12 cellular contexts compared by ENCODE assay signal in genomic region chr6:44493593-44493992, GRCh38.
"Had no signal": no experiment of that assay in that cellular context is flagged by ENCODE, and none has a peak within 500 bp of the region (broad histone marks: within the 10 kb centered on the region; RNA-seq: fewer than 3 reads in every experiment).

No MANE protein-coding gene starts in this region.

- H3K4me3 Mint-ChIP-seq: activated T-cell treated with anti-CD3 and anti-CD28 coated beads, Interleukin-2, amount 50 U/mL, for 24 hours had no signal

- H3K36me3 ChIP-seq: esophagus muscularis mucosa, heart right ventricle, left ventricle myocardium inferior, pancreas, tibial artery had no signal

- H3K27ac Mint-ChIP-seq: activated naive CD4-positive, alpha-beta T cell treated with anti-CD3 and anti-CD28 coated beads, Interleukin-2, amount 50 U/mL, for 72 hours; activated T-cell treated with anti-CD3 and anti-CD28 coated beads, Interleukin-2, amount 50 U/mL, for 24 hours had no signal

- H3K27ac ChIP-seq: dorsolateral prefrontal cortex, esophagus muscularis mucosa, heart right ventricle, left ventricle myocardium inferior, pancreas, skin epidermis, tibial artery had no signal

- DNase-seq: activated T-cell treated with anti-CD3 and anti-CD28 coated beads, Interleukin-2, amount 50 U/mL, for 24 hours; amniotic stem cell; dorsolateral prefrontal cortex; heart right ventricle; kidney; left ventricle myocardium inferior; pancreas; tibial artery had no signal

- H3K9me3 Mint-ChIP-seq: activated T-cell treated with anti-CD3 and anti-CD28 coated beads, Interleukin-2, amount 50 U/mL, for 24 hours had no signal

- H3K9me3 ChIP-seq: esophagus muscularis mucosa, heart right ventricle, left ventricle myocardium inferior, pancreas, tibial artery had no signal

- H3K36me3 Mint-ChIP-seq: activated naive CD4-positive, alpha-beta T cell treated with anti-CD3 and anti-CD28 coated beads, Interleukin-2, amount 50 U/mL, for 72 hours had no signal

- H3K27me3 ChIP-seq: dorsolateral prefrontal cortex, pancreas had no signal

- H3K4me3 ChIP-seq: dorsolateral prefrontal cortex, esophagus muscularis mucosa, heart right ventricle, left ventricle myocardium inferior, pancreas, skin epidermis, tibial artery had no signal

- ATAC-seq: activated CD4-positive, CD25-positive, alpha-beta regulatory T cell treated with anti-CD3 and anti-CD28 coated beads, Interleukin-2, amount 50 U/mL, for 24 hours; activated naive CD4-positive, alpha-beta T cell treated with anti-CD3 and anti-CD28 coated beads, Interleukin-2, amount 50 U/mL, for 72 hours; heart right ventricle had no signal
